Comparison of ENCODE assay signal across 1 cellular context in genomic region chr3:115783938-115784738, GRCh38.
TF ChIP-seq lines count a peak whose summit lies in the region.

No MANE protein-coding gene starts in this region.

TF ChIP-seq in HepG2, 621 proteins besides CTCF, POLR2A, EP300 and RAD21 (continued from another document and continues in another):
- TF ChIP-seq ZNF512B (CRISPR knock-in tag; IDR thresholded peaks at IDR 0.05; ENCODE audit: borderline replicate concordance) (no peak), NRL (CRISPR knock-in tag; IDR thresholded peaks at IDR 0.05; ENCODE audit: borderline replicate concordance) (no peak), ZFP36L2 (CRISPR knock-in tag; IDR thresholded peaks at IDR 0.05) (no peak), ZNF362 (CRISPR knock-in tag; IDR thresholded peaks at IDR 0.05; ENCODE audit: borderline replicate concordance) (no peak), FOSL1 (CRISPR knock-in tag; IDR thresholded peaks at IDR 0.05; ENCODE audit: borderline replicate concordance) (no peak), ZNF740 (CRISPR knock-in tag; IDR thresholded peaks at IDR 0.05) (peak; percentile 62; the same call in 1 of the 2 replicates), SPEN (CRISPR knock-in tag; IDR thresholded peaks at IDR 0.05; ENCODE audit: low read depth) (peak; percentile 58; the same call in 1 of the 2 replicates), ZNF354B (CRISPR knock-in tag; IDR thresholded peaks at IDR 0.05) (peak; percentile 65; the same call in 1 of the 2 replicates), NFATC3 (CRISPR knock-in tag; IDR thresholded peaks at IDR 0.05) (no peak), RXRA (CRISPR knock-in tag; IDR thresholded peaks at IDR 0.05) (no peak), DBP (CRISPR knock-in tag; IDR thresholded peaks at IDR 0.05; ENCODE audit: not compliant biosample characterization) (no peak), STAG1 (CRISPR knock-in tag; IDR thresholded peaks at IDR 0.05) (peak; percentile 75), PRPF4 (IDR thresholded peaks at IDR 0.05; ENCODE audit: low read depth, low read length, poor library complexity, severe bottlenecking) (peak; percentile 70), SOX6 (IDR thresholded peaks at IDR 0.05) (no peak), SOX6 (CRISPR knock-in tag; IDR thresholded peaks at IDR 0.05) (peak; percentile 48; the same call in 1 of the 2 replicates), DNMT1 (CRISPR knock-in tag; IDR thresholded peaks at IDR 0.05) (no peak), MED1 (CRISPR knock-in tag; IDR thresholded peaks at IDR 0.05) (peak; percentile 37), CEBPG (CRISPR knock-in tag; IDR thresholded peaks at IDR 0.05) (peak; percentile 26; the same call in 1 of the 2 replicates), PHF8 (CRISPR knock-in tag; IDR thresholded peaks at IDR 0.05) (peak; percentile 40), ZIK1 (CRISPR knock-in tag; IDR thresholded peaks at IDR 0.05; ENCODE audit: borderline replicate concordance, low read depth) (no peak; the same call in 1 of the 2 replicates), MTA3 (CRISPR knock-in tag; IDR thresholded peaks at IDR 0.05) (no peak), TFDP1 (CRISPR knock-in tag; IDR thresholded peaks at IDR 0.05; ENCODE audit: borderline replicate concordance) (peak; percentile 54), AGO1 (IDR thresholded peaks at IDR 0.05; ENCODE audit: low read depth, low read length, poor library complexity, severe bottlenecking) (peak; percentile 77), SP5 (CRISPR knock-in tag; IDR thresholded peaks at IDR 0.05; ENCODE audit: borderline replicate concordance, low read depth) (peak; percentile 63; the same call in 1 of the 2 replicates), ZNF598 (CRISPR knock-in tag; IDR thresholded peaks at IDR 0.05; ENCODE audit: borderline replicate concordance) (no peak; the same call in 1 of the 2 replicates), CCAR2 (optimal IDR thresholded peaks at IDR 0.05; ENCODE audit: low read depth, low read length) (peak; percentile 85), ZNF567 (CRISPR knock-in tag; IDR thresholded peaks at IDR 0.05; ENCODE audit: borderline replicate concordance) (no peak; the same call in 1 of the 2 replicates), ZBTB14 (CRISPR knock-in tag; IDR thresholded peaks at IDR 0.05) (no peak), ZNF18 (CRISPR knock-in tag; IDR thresholded peaks at IDR 0.05; ENCODE audit: insufficient replicate concordance) (peak; percentile 23), ZNF746 (CRISPR knock-in tag; IDR thresholded peaks at IDR 0.05) (no peak; the same call in 1 of the 2 replicates), ZNF121 (CRISPR knock-in tag; IDR thresholded peaks at IDR 0.05) (peak; percentile 58; the same call in 1 of the 2 replicates), MED8 (CRISPR knock-in tag; IDR thresholded peaks at IDR 0.05; ENCODE audit: insufficient replicate concordance) (no peak), FOXA1 (IDR thresholded peaks at IDR 0.05) (no peak), FOXA1 (CRISPR knock-in tag; IDR thresholded peaks at IDR 0.05) (peak; percentile 50; the same call in 1 of the 2 replicates), ZNF367 (CRISPR knock-in tag; IDR thresholded peaks at IDR 0.05; ENCODE audit: borderline replicate concordance) (no peak), ZNF34 (CRISPR knock-in tag; IDR thresholded peaks at IDR 0.05; ENCODE audit: borderline replicate concordance) (no peak), KLF15 (CRISPR knock-in tag; IDR thresholded peaks at IDR 0.05; ENCODE audit: borderline replicate concordance) (no peak), MBD4 (IDR thresholded peaks at IDR 0.05; ENCODE audit: borderline replicate concordance, low read length) (no peak), ZNF33A (CRISPR knock-in tag; IDR thresholded peaks at IDR 0.05; ENCODE audit: borderline replicate concordance) (no peak), NR3C1 (CRISPR knock-in tag; IDR thresholded peaks at IDR 0.05) (no peak), FOXK1 (CRISPR knock-in tag; IDR thresholded peaks at IDR 0.05; ENCODE audit: borderline replicate concordance, low read depth) (peak; percentile 34; the same call in 1 of the 2 replicates), ZNF563 (CRISPR knock-in tag; IDR thresholded peaks at IDR 0.05) (0 out of 2 replicates have a peak, but pooled peaks have one; percentile 22), ZNF33B (CRISPR knock-in tag; IDR thresholded peaks at IDR 0.05) (peak; percentile 61; the same call in 1 of the 2 replicates), NR2F1 (CRISPR knock-in tag; IDR thresholded peaks at IDR 0.05) (no peak), RFXANK (CRISPR knock-in tag; IDR thresholded peaks at IDR 0.05) (no peak; the same call in 1 of the 2 replicates)
- TF ChIP-seq, protein P1, sequence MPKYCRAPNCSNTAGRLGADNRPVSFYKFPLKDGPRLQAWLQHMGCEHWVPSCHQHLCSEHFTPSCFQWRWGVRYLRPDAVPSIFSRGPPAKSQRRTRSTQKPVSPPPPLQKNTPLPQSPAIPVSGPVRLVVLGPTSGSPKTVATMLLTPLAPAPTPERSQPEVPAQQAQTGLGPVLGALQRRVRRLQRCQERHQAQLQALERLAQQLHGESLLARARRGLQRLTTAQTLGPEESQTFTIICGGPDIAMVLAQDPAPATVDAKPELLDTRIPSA (CRISPR knock-in tag; IDR thresholded peaks at IDR 0.05; ENCODE audit: borderline replicate concordance): no peak
- TF ChIP-seq, protein P2, sequence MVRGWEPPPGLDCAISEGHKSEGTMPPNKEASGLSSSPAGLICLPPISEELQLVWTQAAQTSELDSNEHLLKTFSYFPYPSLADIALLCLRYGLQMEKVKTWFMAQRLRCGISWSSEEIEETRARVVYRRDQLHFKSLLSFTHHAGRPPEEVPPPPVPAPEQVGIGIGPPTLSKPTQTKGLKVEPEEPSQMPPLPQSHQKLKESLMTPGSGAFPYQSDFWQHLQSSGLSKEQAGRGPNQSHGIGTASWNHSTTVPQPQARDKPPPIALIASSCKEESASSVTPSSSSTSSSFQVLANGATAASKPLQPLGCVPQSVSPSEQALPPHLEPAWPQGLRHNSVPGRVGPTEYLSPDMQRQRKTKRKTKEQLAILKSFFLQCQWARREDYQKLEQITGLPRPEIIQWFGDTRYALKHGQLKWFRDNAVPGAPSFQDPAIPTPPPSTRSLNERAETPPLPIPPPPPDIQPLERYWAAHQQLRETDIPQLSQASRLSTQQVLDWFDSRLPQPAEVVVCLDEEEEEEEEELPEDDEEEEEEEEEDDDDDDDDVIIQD (CRISPR knock-in tag; IDR thresholded peaks at IDR 0.05; ENCODE audit: low read depth): peak; percentile 75; the same call in 1 of the 2 replicates
- TF ChIP-seq, protein P3, sequence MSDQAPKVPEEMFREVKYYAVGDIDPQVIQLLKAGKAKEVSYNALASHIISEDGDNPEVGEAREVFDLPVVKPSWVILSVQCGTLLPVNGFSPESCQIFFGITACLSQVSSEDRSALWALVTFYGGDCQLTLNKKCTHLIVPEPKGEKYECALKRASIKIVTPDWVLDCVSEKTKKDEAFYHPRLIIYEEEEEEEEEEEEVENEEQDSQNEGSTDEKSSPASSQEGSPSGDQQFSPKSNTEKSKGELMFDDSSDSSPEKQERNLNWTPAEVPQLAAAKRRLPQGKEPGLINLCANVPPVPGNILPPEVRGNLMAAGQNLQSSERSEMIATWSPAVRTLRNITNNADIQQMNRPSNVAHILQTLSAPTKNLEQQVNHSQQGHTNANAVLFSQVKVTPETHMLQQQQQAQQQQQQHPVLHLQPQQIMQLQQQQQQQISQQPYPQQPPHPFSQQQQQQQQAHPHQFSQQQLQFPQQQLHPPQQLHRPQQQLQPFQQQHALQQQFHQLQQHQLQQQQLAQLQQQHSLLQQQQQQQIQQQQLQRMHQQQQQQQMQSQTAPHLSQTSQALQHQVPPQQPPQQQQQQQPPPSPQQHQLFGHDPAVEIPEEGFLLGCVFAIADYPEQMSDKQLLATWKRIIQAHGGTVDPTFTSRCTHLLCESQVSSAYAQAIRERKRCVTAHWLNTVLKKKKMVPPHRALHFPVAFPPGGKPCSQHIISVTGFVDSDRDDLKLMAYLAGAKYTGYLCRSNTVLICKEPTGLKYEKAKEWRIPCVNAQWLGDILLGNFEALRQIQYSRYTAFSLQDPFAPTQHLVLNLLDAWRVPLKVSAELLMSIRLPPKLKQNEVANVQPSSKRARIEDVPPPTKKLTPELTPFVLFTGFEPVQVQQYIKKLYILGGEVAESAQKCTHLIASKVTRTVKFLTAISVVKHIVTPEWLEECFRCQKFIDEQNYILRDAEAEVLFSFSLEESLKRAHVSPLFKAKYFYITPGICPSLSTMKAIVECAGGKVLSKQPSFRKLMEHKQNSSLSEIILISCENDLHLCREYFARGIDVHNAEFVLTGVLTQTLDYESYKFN (CRISPR knock-in tag; conservative IDR thresholded peaks at IDR 0.05): peak; percentile 35; the same call in 1 of the 2 replicates
- TF ChIP-seq, protein P4, sequence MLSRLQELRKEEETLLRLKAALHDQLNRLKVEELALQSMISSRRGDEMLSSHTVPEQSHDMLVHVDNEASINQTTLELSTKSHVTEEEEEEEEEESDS (CRISPR knock-in tag; IDR thresholded peaks at IDR 0.05; ENCODE audit: borderline replicate concordance): peak; percentile 75; the same call in 1 of the 2 replicates
- TF ChIP-seq, protein P5, sequence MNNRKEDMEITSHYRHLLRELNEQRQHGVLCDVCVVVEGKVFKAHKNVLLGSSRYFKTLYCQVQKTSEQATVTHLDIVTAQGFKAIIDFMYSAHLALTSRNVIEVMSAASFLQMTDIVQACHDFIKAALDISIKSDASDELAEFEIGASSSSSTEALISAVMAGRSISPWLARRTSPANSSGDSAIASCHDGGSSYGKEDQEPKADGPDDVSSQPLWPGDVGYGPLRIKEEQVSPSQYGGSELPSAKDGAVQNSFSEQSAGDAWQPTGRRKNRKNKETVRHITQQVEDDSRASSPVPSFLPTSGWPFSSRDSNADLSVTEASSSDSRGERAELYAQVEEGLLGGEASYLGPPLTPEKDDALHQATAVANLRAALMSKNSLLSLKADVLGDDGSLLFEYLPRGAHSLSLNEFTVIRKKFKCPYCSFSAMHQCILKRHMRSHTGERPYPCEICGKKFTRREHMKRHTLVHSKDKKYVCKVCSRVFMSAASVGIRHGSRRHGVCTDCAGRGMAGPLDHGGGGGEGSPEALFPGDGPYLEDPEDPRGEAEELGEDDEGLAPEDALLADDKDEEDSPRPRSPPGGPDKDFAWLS (CRISPR knock-in tag; IDR thresholded peaks at IDR 0.05; ENCODE audit: borderline replicate concordance): no peak
